14 cellular contexts compared by ENCODE assay signal in the genomic region with DNA sequence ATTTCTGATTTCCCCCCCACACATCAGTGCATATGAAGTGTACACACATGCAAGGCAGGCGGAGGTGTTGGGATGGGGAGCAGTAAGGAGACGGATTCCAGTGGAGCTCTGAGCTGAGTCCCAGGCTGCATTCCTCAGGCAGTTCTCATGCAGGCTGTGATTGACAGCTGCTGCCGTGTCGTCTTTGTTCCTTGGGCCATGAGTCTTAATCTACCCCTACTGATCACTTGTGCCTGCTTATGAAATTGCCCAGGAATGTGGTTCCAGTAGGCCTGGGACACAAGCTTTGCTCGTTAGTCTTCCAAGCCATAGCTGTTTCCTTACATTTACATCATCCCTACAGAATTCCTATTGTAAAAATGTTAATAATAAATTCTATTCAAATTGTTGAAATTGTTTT.
A peak's percentile ranks its signal among the peaks of the same experiment; 100 is the strongest.
DNase-seq lines count a peak whose midpoint lies in the region; FAIRE-seq and TF ChIP-seq lines count a peak whose summit lies in the region.
"Had no signal": no experiment of that assay in that cellular context is flagged by ENCODE, and none has a peak within 500 bp of the region (broad histone marks: within the 10 kb centered on the region; RNA-seq: fewer than 3 reads in every experiment).

No MANE protein-coding gene starts in this region.

- H3K4me3 ChIP-seq in epithelial cell of proximal tubule (ENCODE audit: low read depth, low read length): no peak overlapping the region
- no peak overlapping the region for H3K4me3 ChIP-seq in neuronal stem cell (ENCODE audit: low read length in 2 of 2)
- H3K4me3 ChIP-seq in ascending aorta: no peak overlapping the region
- H3K4me3 ChIP-seq: gastroesophageal sphincter had no signal

- H3K4me1 ChIP-seq in neuronal stem cell (ENCODE audit: control insufficient read depth in 2 of 2, insufficient read depth in 1 of 2, low read depth in 1 of 2, low read length in 2 of 2): peaks cover 5 to 10% of the 10 kb centered on the region in 2 donors
- no peaks in the 10 kb centered on the region for H3K4me1 ChIP-seq in ascending aorta
- H3K4me1 ChIP-seq: gastroesophageal sphincter had no signal

- TF ChIP-seq CTCF in epithelial cell of proximal tubule (conservative IDR thresholded peaks at IDR 0.05; ENCODE audit: low read depth, low read length): peak; percentile 31
- TF ChIP-seq CTCF in ascending aorta (IDR thresholded peaks at IDR 0.05): no peak
- TF ChIP-seq CTCF in GM13976 (IDR thresholded peaks at IDR 0.05; ENCODE audit: borderline replicate concordance, control extremely low read depth, extremely low read depth, insufficient read depth, missing control alignments): no peak

- H3K14ac ChIP-seq in neuronal stem cell (ENCODE audit: low read length): no peak overlapping the region

- no peak overlapping the region for H3K18ac ChIP-seq in neuronal stem cell (ENCODE audit: low read length)

- no peak overlapping the region for H4K91ac ChIP-seq in neuronal stem cell (ENCODE audit: low read depth, low read length, poor library complexity)

- intact Hi-C loops in ascending aorta (cut with DNase I): no loop called here

- H2AFZ ChIP-seq in neuronal stem cell (ENCODE audit: low read length): no peak overlapping the region

- DNase-seq in ELF-1 (ENCODE audit: low read depth, low spot score) (peak; percentile 88), RCC 7860 (ENCODE audit: low spot score) (peak; percentile 95), epithelial cell of proximal tubule (ENCODE audit: low read depth) (peak; percentile 85), neuronal stem cell (ENCODE audit: low spot score) (peak; percentile 73), NCI-H446 treated with DMSO at 0.1 percent for 48 hours (lab: John Stamatoyannopoulos, UW) (no peak), ascending aorta (ENCODE audit: low spot score in 2 of 2) (no peak), GM13976 (ENCODE audit: low spot score) (no peak), germinal center (ENCODE audit: low spot score) (no peak)
- DNase-seq: activated naive CD8-positive, alpha-beta T cell treated with anti-CD3 and anti-CD28 coated beads for 36 hours; left cardiac atrium; NCI-H1105; NCI-H2227 treated with DMSO at 0.1 percent for 48 hours had no signal

- H3K23ac ChIP-seq in neuronal stem cell (ENCODE audit: low read depth, low read length, poor library complexity): no peak overlapping the region

- no peak overlapping the region for H2AK5ac ChIP-seq in neuronal stem cell (ENCODE audit: low read depth, low read length)

- no peak overlapping the region for H2BK120ac ChIP-seq in neuronal stem cell (ENCODE audit: low read depth, low read length)

- H2BK15ac ChIP-seq in neuronal stem cell (ENCODE audit: low read length): no peak overlapping the region

- H3K9me3 ChIP-seq in neuronal stem cell (replicated peaks in 1 of 2; ENCODE audit: control insufficient read depth in 2 of 2, insufficient read depth in 1 of 2, low read depth in 1 of 2, low read length in 2 of 2): no peaks in the 10 kb centered on the region
- H3K9me3 ChIP-seq in ascending aorta: no peaks in the 10 kb centered on the region
- H3K9me3 ChIP-seq: gastroesophageal sphincter had no signal

- H3K79me1 ChIP-seq in neuronal stem cell (ENCODE audit: low read depth, low read length): no peaks in the 10 kb centered on the region

- in situ Hi-C loops in GM13976 (cut with MboI; ENCODE audit: low sequenced_read_pairs, unreplicated experiment): no loop called here

- WGBS in neuronal stem cell (ENCODE audit: extremely low coverage in 2 of 2, insufficient read length in 2 of 2, insufficient replicate concordance in 1 of 2), 2 donors: no CpG with 5 or more reads among the region's 5 CpGs

- H3K27me3 ChIP-seq in neuronal stem cell (ENCODE audit: control insufficient read depth in 3 of 3, insufficient read depth in 3 of 3, low read depth in 1 of 3, low read length in 3 of 3): no peaks in the 10 kb centered on the region
- no peaks in the 10 kb centered on the region for H3K27me3 ChIP-seq in ascending aorta
- H3K27me3 ChIP-seq: gastroesophageal sphincter had no signal

- H3K4me2 ChIP-seq in neuronal stem cell (ENCODE audit: insufficient read depth, low read length, poor library complexity, severe bottlenecking): no peak overlapping the region

- no peak overlapping the region for H4K8ac ChIP-seq in neuronal stem cell (ENCODE audit: low read depth, low read length)

- H2BK12ac ChIP-seq in neuronal stem cell (ENCODE audit: low read length): no peak overlapping the region

- H3K27ac ChIP-seq in neuronal stem cell (replicated peaks; ENCODE audit: low read length): no peak overlapping the region
- no peak overlapping the region for H3K27ac ChIP-seq in ascending aorta
- H3K27ac ChIP-seq: C4-2B, gastroesophageal sphincter had no signal

- H3K9ac ChIP-seq in neuronal stem cell (ENCODE audit: low read depth, low read length, poor library complexity): no peak overlapping the region

- no peak overlapping the region for H2BK5ac ChIP-seq in neuronal stem cell (ENCODE audit: low read length)

- H3K4ac ChIP-seq in neuronal stem cell (ENCODE audit: low read length): no peak overlapping the region

- no peaks in the 10 kb centered on the region for H3K36me3 ChIP-seq in neuronal stem cell (replicated peaks in 1 of 2; ENCODE audit: control insufficient read depth in 2 of 2, insufficient read depth in 2 of 2, low read length in 2 of 2)
- no peaks in the 10 kb centered on the region for H3K36me3 ChIP-seq in ascending aorta
- H3K36me3 ChIP-seq: gastroesophageal sphincter had no signal

- peak; percentile 85 for FAIRE-seq in RCC 7860 (lab: Jason Lieb, UNC)

Comparison
In these comparisons a context has a peak if more than half of its experiments do, and no peak if none do; other contexts are left out.
1. DNase-seq: peak in ELF-1 (single experiment), RCC 7860 (single experiment), epithelial cell of proximal tubule (single experiment) and neuronal stem cell (single experiment); none in NCI-H446 treated with DMSO at 0.1 percent for 48 hours (single experiment), ascending aorta (0 of 2), GM13976 (single experiment) and germinal center (single experiment).